ENCODE assay signal across 22 cellular contexts in the genomic region with DNA sequence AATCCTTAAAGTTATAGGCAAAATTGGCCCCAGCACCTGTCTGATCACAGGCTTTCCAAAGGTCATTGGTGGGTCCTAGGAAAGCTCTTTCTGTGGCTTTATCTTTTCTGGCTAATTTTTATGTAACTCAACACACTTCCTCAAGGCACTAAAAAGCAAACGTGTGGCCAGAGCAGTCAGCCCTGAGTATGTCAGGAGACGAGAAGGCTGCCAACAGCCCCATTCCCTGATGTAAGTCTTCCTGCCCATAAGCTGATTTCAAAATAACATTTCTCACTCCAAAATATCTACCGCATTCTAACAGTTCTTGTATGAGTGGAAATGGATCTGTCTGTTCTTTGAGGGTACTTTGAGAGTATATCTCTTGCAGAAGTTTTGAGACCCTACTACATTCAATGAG. TPM values are rescaled to one million over a fixed set of nuclear protein-coding genes. Genes with fewer than 3 reads are reported as not detected.
A peak's percentile ranks its signal among the peaks of the same experiment; 100 is the strongest.
DNase-seq lines count a peak whose midpoint lies in the region; ATAC-seq and TF ChIP-seq lines count a peak whose summit lies in the region.
"Had no signal": no experiment of that assay in that cellular context is flagged by ENCODE, and none has a peak within 500 bp of the region (broad histone marks: within the 10 kb centered on the region; RNA-seq: fewer than 3 reads in every experiment).

No MANE protein-coding gene starts in this region.

- ATAC-seq in GM18505 (IDR thresholded peaks at IDR 0.05; ENCODE audit: unreplicated experiment): no peak
- no peak for ATAC-seq in HG03442 (IDR thresholded peaks at IDR 0.05; ENCODE audit: unreplicated experiment)
- ATAC-seq: GM23338, Panc1 had no signal

- no peak for TF ChIP-seq POLR2A in GM18505 (IDR thresholded peaks at IDR 0.05; ENCODE audit: borderline replicate concordance, extremely low read depth, insufficient read depth, insufficient read length)

- DNase-seq in SKM-1 treated with dmso at 0.1 percent for 144 hours (lab: John Stamatoyannopoulos, UW; ENCODE audit: unreplicated experiment) (peak; percentile 9), SKM-1 (lab: John Stamatoyannopoulos, UW; ENCODE audit: unreplicated experiment) (no peak), MG63 (peak; percentile 39), fibroblast of mammary gland (ENCODE audit: low read depth) (peak; percentile 12), retinal pigment epithelial cell (ENCODE audit: low read depth) (peak; percentile 51), pons (ENCODE audit: low spot score) (no peak)
- DNase-seq: ACHN; DMS53; GDM1; HCEC 1CT; KBM-7; NCI-H1105 treated with DMSO at 0.1 percent for 48 hours; NCI-H2029 treated with DMSO at 0.1 percent for 48 hours; NCI-H345; NCI-H524; NCI-H774; NK-92 treated with Interleukin-12 subunit alpha and Interleukin-12 subunit beta, amount 100 ng/mL, for 24 hours; SJCRH30 had no signal

- H3K27me3 ChIP-seq in MG63: no peaks in the 10 kb centered on the region
- H3K27me3 ChIP-seq: SJCRH30 had no signal

- TF ChIP-seq CTCF in fibroblast of mammary gland (conservative IDR thresholded peaks at IDR 0.05; ENCODE audit: control insufficient read depth, insufficient read depth, low read depth, low read length) (no peak), retinal pigment epithelial cell (conservative IDR thresholded peaks at IDR 0.05; ENCODE audit: low read depth, low read length) (no peak)

- H3K36me3 ChIP-seq in MG63: no peaks in the 10 kb centered on the region
- H3K36me3 ChIP-seq: SJCRH30 had no signal

- no peaks in the 10 kb centered on the region for H3K9me3 ChIP-seq in MG63
- H3K9me3 ChIP-seq: SJCRH30 had no signal

- H3K4me3 ChIP-seq in MG63 (no peak overlapping the region), fibroblast of mammary gland (ENCODE audit: control insufficient read depth, low read depth, low read length) (no peak overlapping the region), retinal pigment epithelial cell (ENCODE audit: low read length) (no peak overlapping the region)
- H3K4me3 ChIP-seq: GM23338, SJCRH30 had no signal

RNA-seq across cellular contexts. Expression of gene FUNDC1, which starts 25.5 kb away (rescaled TPM):
- 20.4 and 24.3 TPM in 2 replicates for total RNA-seq in MG63 (2014; rRNA removed; shearing (Covaris generic); ENCODE audit: low replicate concordance)

Comparison
In these comparisons a context has a peak if more than half of its experiments do, and no peak if none do; other contexts are left out.
1. DNase-seq: peak in SKM-1 treated with dmso at 0.1 percent for 144 hours (single experiment), MG63 (single experiment), fibroblast of mammary gland (single experiment) and retinal pigment epithelial cell (single experiment); none in SKM-1 (single experiment) and pons (single experiment).